Comparison of ENCODE assay signal across 1 cellular context in the genomic region with DNA sequence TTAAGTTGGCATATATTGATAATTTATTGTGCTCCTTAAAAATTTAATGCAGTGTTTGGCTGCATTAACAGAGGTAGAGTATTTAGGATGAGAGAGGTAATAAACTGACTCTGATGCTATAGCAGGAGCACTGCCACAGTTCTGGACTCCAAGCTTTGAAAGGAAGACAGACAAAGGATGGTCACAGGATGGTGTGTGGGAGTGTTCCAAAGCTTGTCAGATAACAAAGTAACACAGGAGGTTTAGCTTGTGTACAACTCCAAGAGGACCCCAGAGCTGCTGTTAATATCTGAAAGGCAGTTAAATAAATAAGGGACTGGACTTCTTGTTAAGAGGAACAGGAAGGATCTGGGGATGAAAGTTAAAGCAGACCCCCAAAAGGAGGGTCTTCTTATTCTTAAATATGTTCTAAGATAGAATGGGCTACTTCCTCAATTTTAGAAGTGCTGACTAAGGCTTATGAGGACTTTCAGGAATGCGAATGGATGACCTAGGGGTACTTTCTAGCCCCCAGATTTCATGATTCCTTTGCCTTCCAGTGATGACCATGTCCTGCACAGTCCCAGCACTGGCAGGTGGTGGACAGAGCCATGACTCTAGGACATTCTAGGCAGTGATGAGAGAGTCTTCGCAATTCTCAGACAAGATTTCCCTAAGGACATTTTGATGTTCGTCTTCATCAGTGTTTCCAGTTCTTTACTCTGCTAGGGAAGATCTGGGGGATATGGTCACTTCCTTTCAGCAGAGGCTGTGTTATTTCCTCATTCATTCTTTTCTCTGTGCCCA.
TF ChIP-seq lines count a peak whose summit lies in the region.

No MANE protein-coding gene starts in this region.

TF ChIP-seq in HepG2, 621 proteins besides CTCF, POLR2A, EP300 and RAD21 (continued from another document):
- TF ChIP-seq ZNF180 (CRISPR knock-in tag; IDR thresholded peaks at IDR 0.05; ENCODE audit: borderline replicate concordance, low read depth): no peak
